Comparison of ENCODE assay signal across 21 cellular contexts in genomic region chr14:72512925-72513324, GRCh38.
"Had no signal": no experiment of that assay in that cellular context is flagged by ENCODE, and none has a peak within 500 bp of the region (broad histone marks: within the 10 kb centered on the region; RNA-seq: fewer than 3 reads in every experiment).

No MANE protein-coding gene starts in this region.

- H3K4me1 ChIP-seq: right lobe of liver had no signal

- H3K27ac Mint-ChIP-seq: effector memory CD8-positive, alpha-beta T cell; immature natural killer cell had no signal

- H3K27ac ChIP-seq: lower lobe of right lung, ovary, right lobe of liver, suprapubic skin had no signal

- H3K27me3 ChIP-seq: ovary, right lobe of liver, suprapubic skin had no signal

- H3K9me3 ChIP-seq: lower lobe of right lung, ovary, right lobe of liver, suprapubic skin had no signal

- ATAC-seq: effector memory CD8-positive, alpha-beta T cell; left colon; lower lobe of right lung; naive thymus-derived CD8-positive, alpha-beta T cell; right lobe of liver; stimulated activated naive CD8-positive, alpha-beta T cell treated with anti-CD3 and anti-CD28 coated beads, Interleukin-15, amount 100 ng/mL, for 72 hours had no signal

- H3K36me3 Mint-ChIP-seq: immature natural killer cell; naive thymus-derived CD8-positive, alpha-beta T cell had no signal

- H3K4me3 ChIP-seq: lower lobe of right lung, ovary, right lobe of liver, suprapubic skin had no signal

- H3K9me3 Mint-ChIP-seq: effector memory CD8-positive, alpha-beta T cell; immature natural killer cell; naive thymus-derived CD8-positive, alpha-beta T cell; nephron progenitor cell had no signal

- H3K36me3 ChIP-seq: lower lobe of right lung, ovary, right lobe of liver, suprapubic skin had no signal

- DNase-seq: cortex of kidney; effector memory CD8-positive, alpha-beta T cell; hypothalamus; immature natural killer cell; kidney glomerular epithelial cell; left colon; lower lobe of right lung; naive thymus-derived CD8-positive, alpha-beta T cell; nephron progenitor cell; nucleus accumbens; ovary; retina; right lobe of liver; small intestine; stimulated activated CD4-positive, alpha-beta T cell treated with anti-CD3 and anti-CD28 coated beads, Interleukin-15, amount 100 ng/mL, for 24 hours; stimulated activated CD4-positive, alpha-beta T cell treated with anti-CD3 and anti-CD28 coated beads, Interleukin-4, amount 100 ng/mL, for 1 hour; stimulated activated CD8-positive, alpha-beta memory T cell treated with anti-CD3 and anti-CD28 coated beads, Interleukin-4, amount 100 ng/mL, for 48 hours; stimulated activated naive CD4-positive, alpha-beta T cell; stimulated activated naive CD8-positive, alpha-beta T cell treated with anti-CD3 and anti-CD28 coated beads, Interleukin-15, amount 100 ng/mL, for 72 hours; trophoblast cell had no signal

- H3K4me3 Mint-ChIP-seq: effector memory CD8-positive, alpha-beta T cell; immature natural killer cell; stimulated activated naive CD8-positive, alpha-beta T cell treated with anti-CD3 and anti-CD28 coated beads, Interleukin-15, amount 100 ng/mL, for 72 hours had no signal
